In genomic region chr5:26649000-26649399, GRCh38 we compare ENCODE assay signal across 16 cellular contexts.
"Had no signal": no experiment of that assay in that cellular context is flagged by ENCODE, and none has a peak within 500 bp of the region (broad histone marks: within the 10 kb centered on the region; RNA-seq: fewer than 3 reads in every experiment).

No MANE protein-coding gene starts in this region.

- H3K4me1 ChIP-seq: colonic mucosa, gastroesophageal sphincter, left ventricle myocardium inferior, upper lobe of right lung had no signal

- H3K27me3 ChIP-seq: colonic mucosa, gastroesophageal sphincter, upper lobe of right lung had no signal

- H3K36me3 ChIP-seq: colonic mucosa, gastroesophageal sphincter, left ventricle myocardium inferior, upper lobe of right lung had no signal

- ATAC-seq: activated CD8-positive, alpha-beta memory T cell treated with anti-CD3 and anti-CD28 coated beads, Interleukin-2, amount 10 ng/mL, durations not matched to agents 7 days and 5 days; gastroesophageal sphincter; stimulated activated naive CD8-positive, alpha-beta T cell treated with anti-CD3 and anti-CD28 coated beads, Interleukin-15, Interleukin-2, amounts not matched to agents 100 U/mL and 50 U/mL, for 24 hours; upper lobe of right lung had no signal

- H3K27ac ChIP-seq: colonic mucosa, gastroesophageal sphincter, left ventricle myocardium inferior, upper lobe of right lung had no signal

- H3K4me3 ChIP-seq: colonic mucosa, gastroesophageal sphincter, left ventricle myocardium inferior, upper lobe of right lung had no signal

- H3K9me3 ChIP-seq: colonic mucosa, gastroesophageal sphincter, upper lobe of right lung had no signal

- DNase-seq: activated CD4-positive, alpha-beta T cell treated with anti-CD3 and anti-CD28 coated beads for 1 hour; activated CD4-positive, alpha-beta T cell treated with anti-CD3 and anti-CD28 coated beads, Interleukin-2, amount 50 U/mL, for 48 hours; activated CD8-positive, alpha-beta memory T cell treated with anti-CD3 and anti-CD28 coated beads, Interleukin-2, amount 10 ng/mL, durations not matched to agents 7 days and 5 days; activated naive CD8-positive, alpha-beta T cell treated with anti-CD3 and anti-CD28 coated beads, Interleukin-2, amount 10 ng/mL, durations not matched to agents 7 days and 5 days; activated T-cell treated with anti-CD3 and anti-CD28 coated beads, Interleukin-2, amount 50 U/mL, for 48 hours; colonic mucosa; effector CD4-positive, alpha-beta T cell; kidney; left ventricle myocardium inferior; mesenchymal stem cell; nephron progenitor cell; stimulated activated CD4-positive, alpha-beta T cell treated with anti-CD3 and anti-CD28 coated beads, Interleukin-4, amount 100 ng/mL, for 1 hour; stimulated activated CD8-positive, alpha-beta memory T cell treated with anti-CD3 and anti-CD28 coated beads, Interleukin-4, amount 100 ng/mL, for 48 hours; stimulated activated naive CD8-positive, alpha-beta T cell treated with anti-CD3 and anti-CD28 coated beads, Interleukin-15, Interleukin-2, amounts not matched to agents 100 U/mL and 50 U/mL, for 24 hours; upper lobe of right lung had no signal
